Comparison of ENCODE assay signal across 23 cellular contexts in genomic region chr3:111653766-111654165, GRCh38. TPM values are rescaled to one million over a fixed set of nuclear protein-coding genes. Genes with fewer than 3 reads are reported as not detected.
"Had no signal": no experiment of that assay in that cellular context is flagged by ENCODE, and none has a peak within 500 bp of the region (broad histone marks: within the 10 kb centered on the region; RNA-seq: fewer than 3 reads in every experiment).

No MANE protein-coding gene starts in this region.

- DNase-seq: activated CD4-positive, alpha-beta T cell treated with anti-CD3 and anti-CD28 coated beads for 4 hours; activated CD8-positive, alpha-beta memory T cell treated with anti-CD3 and anti-CD28 coated beads, Interleukin-2, amount 50 U/mL, for 4 hours; activated naive CD4-positive, alpha-beta T cell treated with Interleukin-2 at 50 U/mL for 16 hours; aorta; brain microvascular endothelial cell; central memory CD4-positive, alpha-beta T cell; dorsolateral prefrontal cortex; foreskin fibroblast; hypothalamus; kidney; occipital lobe; posterior cingulate gyrus; sigmoid colon; stimulated activated CD4-positive, alpha-beta T cell treated with anti-CD3 and anti-CD28 coated beads, Interleukin-4, amount 100 ng/mL, for 24 hours; stomach; testis; upper lobe of left lung had no signal

- H3K9me3 Mint-ChIP-seq: activated T-helper 1 cell treated with anti-CD3 and anti-CD28 coated beads, Interleukin-12 subunit alpha, Interleukin-12 subunit beta, Interleukin-2, Interleukin-4 antibody, amounts not matched to agents 30 ng/mL and 10 ng/mL and 1 ng/mL, durations not matched to agents 14 hours and 24 hours and 36 hours; T-helper 2 cell treated with Interferon-gamma antibody and Interleukin-4, amounts not matched to agents 5 μg/mL and 100 μg/mL, for 36 hours had no signal

- ATAC-seq: left lobe of liver; stimulated activated effector memory CD8-positive, alpha-beta T cell treated with anti-CD3 and anti-CD28 coated beads, Interleukin-12 subunit alpha, Interleukin-12 subunit beta, amount 100 ng/mL, for 72 hours had no signal

- H3K4me3 ChIP-seq: dorsolateral prefrontal cortex, sigmoid colon, stomach, testis, upper lobe of left lung had no signal

- H3K9me3 ChIP-seq: sigmoid colon, stomach, testis, upper lobe of left lung had no signal

- H3K36me3 ChIP-seq: brain microvascular endothelial cell, sigmoid colon, stomach, upper lobe of left lung had no signal

- H3K27ac Mint-ChIP-seq: activated T-helper 1 cell treated with anti-CD3 and anti-CD28 coated beads, Interleukin-12 subunit alpha, Interleukin-12 subunit beta, Interleukin-2, Interleukin-4 antibody, amounts not matched to agents 30 ng/mL and 10 ng/mL and 1 ng/mL, durations not matched to agents 14 hours and 24 hours and 36 hours; stimulated activated effector memory CD8-positive, alpha-beta T cell treated with anti-CD3 and anti-CD28 coated beads, Interleukin-12 subunit alpha, Interleukin-12 subunit beta, amount 100 ng/mL, for 72 hours; T-helper 2 cell treated with Interferon-gamma antibody and Interleukin-4, amounts not matched to agents 5 μg/mL and 100 μg/mL, for 36 hours had no signal

- H3K4me3 Mint-ChIP-seq: activated T-helper 1 cell treated with anti-CD3 and anti-CD28 coated beads, Interleukin-12 subunit alpha, Interleukin-12 subunit beta, Interleukin-2, Interleukin-4 antibody, amounts not matched to agents 30 ng/mL and 10 ng/mL and 1 ng/mL, durations not matched to agents 14 hours and 24 hours and 36 hours; stimulated activated effector memory CD8-positive, alpha-beta T cell treated with anti-CD3 and anti-CD28 coated beads, Interleukin-12 subunit alpha, Interleukin-12 subunit beta, amount 100 ng/mL, for 72 hours; T-helper 2 cell treated with Interferon-gamma antibody and Interleukin-4, amounts not matched to agents 5 μg/mL and 100 μg/mL, for 36 hours had no signal

- H3K4me1 ChIP-seq: sigmoid colon, testis, upper lobe of left lung had no signal

- H3K27ac ChIP-seq: brain microvascular endothelial cell, dorsolateral prefrontal cortex, sigmoid colon, stomach, testis, upper lobe of left lung had no signal

RNA-seq across cellular contexts. Expression of gene ZBED2, which starts 58.6 kb away (rescaled TPM):
- total RNA-seq: aorta, lung microvascular endothelial cell, myocyte, occipital lobe, sigmoid colon, stomach, testis had no signal
